9 cellular contexts compared by ENCODE assay signal in the genomic region with DNA sequence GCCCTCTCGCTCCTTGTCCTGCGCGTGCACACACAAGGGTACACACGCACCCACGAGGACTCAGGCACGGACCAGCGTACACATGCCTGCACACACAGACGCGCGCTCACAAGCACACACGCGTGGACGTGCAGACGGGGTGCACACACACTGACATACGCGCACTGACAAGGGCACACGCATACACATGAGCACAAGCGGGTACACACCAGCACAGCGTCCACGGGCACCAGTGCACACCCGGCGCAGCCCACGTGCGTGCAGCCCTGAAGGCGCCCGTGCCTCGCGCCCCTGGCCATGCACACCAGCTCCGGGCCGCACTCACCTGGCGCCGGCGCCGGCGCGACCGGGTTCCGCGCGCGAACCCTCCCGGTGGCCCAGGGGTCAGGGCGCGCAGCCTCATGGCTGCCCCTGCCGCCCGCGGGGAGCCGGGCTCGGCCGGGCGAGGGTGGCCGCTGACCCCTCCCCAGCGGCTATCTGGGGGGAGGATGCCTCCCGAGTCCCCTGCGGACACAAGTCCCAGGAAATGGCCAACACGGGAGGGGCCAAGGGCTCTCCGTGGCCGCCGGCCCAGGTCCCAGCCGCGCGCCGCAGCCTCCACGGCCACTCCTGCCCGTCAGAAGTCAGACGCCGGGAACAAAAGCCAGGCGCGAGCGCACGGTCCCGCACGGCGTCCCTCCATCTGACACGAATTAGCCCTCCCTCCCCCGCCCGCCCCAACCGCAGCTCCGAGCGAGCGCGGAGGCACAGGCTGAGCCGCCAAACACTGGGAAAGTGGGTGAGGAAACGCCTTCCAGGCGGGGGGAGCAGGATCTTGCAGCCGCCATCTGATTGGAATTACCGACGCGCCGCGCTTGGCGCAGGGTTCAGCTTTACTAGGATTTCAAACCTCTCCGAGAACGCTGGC. TPM values are rescaled to one million over a fixed set of nuclear protein-coding genes. Genes with fewer than 3 reads are reported as not detected.
DNase-seq lines count a peak whose midpoint lies in the region; ATAC-seq, FAIRE-seq and TF ChIP-seq lines count a peak whose summit lies in the region.
"Had no signal": no experiment of that assay in that cellular context is flagged by ENCODE, and none has a peak within 500 bp of the region (broad histone marks: within the 10 kb centered on the region; RNA-seq: fewer than 3 reads in every experiment).

No MANE protein-coding gene starts in this region.

- H3K4me1 ChIP-seq in SK-N-SH (ENCODE audit: control insufficient read depth in 1 of 2, insufficient read depth in 2 of 2, low read depth in 1 of 2, low read length in 1 of 2) = peaks cover 13 to 43% of the 10 kb centered on the region in 2 experiments
- peaks cover 0 to 20% (median 12%) of the 10 kb centered on the region in 3 donors for H3K4me1 ChIP-seq in pancreas

- no peaks in the 10 kb centered on the region for H3K9me3 ChIP-seq in SK-N-SH
- H3K9me3 ChIP-seq in pancreas = no peaks in the 10 kb centered on the region

- 48% methylated on average over 33 of the region's 94 CpGs for WGBS in SK-N-SH (ENCODE audit: low lambda C conversion rate)
- 41 to 46% methylated on average over 74 to 94 of the region's 94 CpGs for WGBS in pancreas, 2 donors

- H3K4me2 ChIP-seq in SK-N-SH = peak overlapping the region; percentile 59

- peak overlapping the region; percentile 23; the same call in 1 of the 2 replicates for H3K9ac ChIP-seq in SK-N-SH

- FAIRE-seq in pancreas (lab: Jason Lieb, UNC) = no peak

- TF ChIP-seq RAD21 in SK-N-SH (IDR thresholded peaks at IDR 0.05; ENCODE audit: low read length) = no peak

- DNase-seq in BJ (ENCODE audit: low read depth) (peak; percentile 58), SK-N-SH (peak; percentile 86), head of caudate nucleus (peak; percentile 12 to 83 (median 59)), pancreas (peak in 5 of 6 donors; percentile 34 to 77 (median 56)), NCI-H1092 (lab: John Stamatoyannopoulos, UW) (no peak), NCI-H187 (lab: John Stamatoyannopoulos, UW) (no peak)
- no peak for DNase-seq in activated CD8-positive, alpha-beta memory T cell treated with anti-CD3 and anti-CD28 coated beads, Interleukin-2, amount 50 U/mL, for 48 hours
- DNase-seq: midbrain had no signal

- H3K9me2 ChIP-seq in SK-N-SH = no peaks in the 10 kb centered on the region

- peaks cover 15% of the 10 kb centered on the region for H3F3A ChIP-seq in SK-N-SH (replicated peaks; ENCODE audit: insufficient read depth)

- TF ChIP-seq CTCF in BJ (IDR thresholded peaks at IDR 0.05; ENCODE audit: insufficient read depth, low read depth, low read length) = no peak
- TF ChIP-seq CTCF in SK-N-SH (IDR thresholded peaks at IDR 0.05) = no peak
- TF ChIP-seq CTCF in pancreas (IDR thresholded peaks at IDR 0.05) = no peak

- H3K36me3 ChIP-seq in BJ (ENCODE audit: control insufficient read depth, insufficient read depth, low read length) = peaks cover 5% of the 10 kb centered on the region
- H3K36me3 ChIP-seq in SK-N-SH (replicated peaks in 1 of 2; ENCODE audit: control insufficient read depth in 1 of 2, insufficient read depth in 2 of 2, low read length in 1 of 2) = peaks cover 0 to 7% of the 10 kb centered on the region in 2 experiments
- H3K36me3 ChIP-seq in pancreas = no peaks in the 10 kb centered on the region

- intact Hi-C loops in head of caudate nucleus (cut with DNase I) = no loop called here
- intact Hi-C loops in pancreas (cut with DNase I) = no loop called here

- H2AFZ ChIP-seq in SK-N-SH (ENCODE audit: low read depth) = peak overlapping the region; percentile 44; the same call in 1 of the 2 replicates

- ATAC-seq in pancreas (peak; percentile 57 to 75 (median 67)), HG03097 (IDR thresholded peaks at IDR 0.05; ENCODE audit: low FRiP score, unreplicated experiment) (no peak)

- CTCF ChIA-PET in BJ (lab: Yijun Ruan, JAX) (interaction anchor here (1.1 kb wide), 1 partner anchor 9 kb away, joined by 3 read pairs; no protein-coding TSS in a partner anchor), SK-N-SH (lab: Yijun Ruan, JAX) (interaction anchor here (2.1 to 3.4 kb wide), 3 partner anchors 11 to 282 kb away, joined by 5 to 11 read pairs (median 11); no protein-coding TSS in a partner anchor)

- POLR2A ChIA-PET in BJ (lab: Charles Lee) = interaction anchor here (0.5 to 0.8 kb wide), 4 partner anchors 17 to 155 kb away, joined by 3 read pairs; no protein-coding TSS in a partner anchor
- POLR2A ChIA-PET in SK-N-SH (lab: Yijun Ruan, JAX) = no interaction called here

- no peak; a peak in 1 of 4 replicates for TF ChIP-seq EP300 in SK-N-SH (IDR thresholded peaks at IDR 0.05; ENCODE audit: borderline replicate concordance in 1 of 2, low read depth in 1 of 2, low read length in 1 of 2)

- H3K4me3 ChIP-seq in BJ (ENCODE audit: low read depth, low read length) = peak overlapping the region; percentile 67
- peak overlapping the region; percentile 38 to 49 for H3K4me3 ChIP-seq in SK-N-SH (ENCODE audit: low read depth in 2 of 2, low read length in 1 of 2)
- peak overlapping the region; percentile 10 to 47 (median 20) for H3K4me3 ChIP-seq in pancreas

- H3K27ac ChIP-seq in SK-N-SH (ENCODE audit: low read depth in 2 of 2, low read length in 1 of 2) (peak overlapping the region; percentile 30 to 69; a peak in 3 of 4 replicates), pancreas (no peak overlapping the region)

- no peaks in the 10 kb centered on the region for H4K20me1 ChIP-seq in SK-N-SH (ENCODE audit: insufficient read depth)

- peaks cover 70% of the 10 kb centered on the region for H3K79me2 ChIP-seq in SK-N-SH (ENCODE audit: insufficient read depth)

- H3K27me3 ChIP-seq in BJ (ENCODE audit: control insufficient read depth, insufficient read depth, low read length) (no peaks in the 10 kb centered on the region), SK-N-SH (ENCODE audit: insufficient read depth) (no peaks in the 10 kb centered on the region), pancreas (no peaks in the 10 kb centered on the region)

TF ChIP-seq in SK-N-SH, 30 proteins besides CTCF, POLR2A, EP300 and RAD21:
- no peak for TF ChIP-seq YY1 (IDR thresholded peaks at IDR 0.05; ENCODE audit: low read depth)
- TF ChIP-seq FOXM1 (IDR thresholded peaks at IDR 0.05; ENCODE audit: low read depth) = no peak
- no peak for TF ChIP-seq GABPA (IDR thresholded peaks at IDR 0.05; ENCODE audit: low read depth)
- peak; percentile 55; the same call in 1 of the 2 replicates for TF ChIP-seq POLR2AphosphoS5 (IDR thresholded peaks at IDR 0.05; ENCODE audit: low read depth, low read length)
- TF ChIP-seq, protein P1, sequence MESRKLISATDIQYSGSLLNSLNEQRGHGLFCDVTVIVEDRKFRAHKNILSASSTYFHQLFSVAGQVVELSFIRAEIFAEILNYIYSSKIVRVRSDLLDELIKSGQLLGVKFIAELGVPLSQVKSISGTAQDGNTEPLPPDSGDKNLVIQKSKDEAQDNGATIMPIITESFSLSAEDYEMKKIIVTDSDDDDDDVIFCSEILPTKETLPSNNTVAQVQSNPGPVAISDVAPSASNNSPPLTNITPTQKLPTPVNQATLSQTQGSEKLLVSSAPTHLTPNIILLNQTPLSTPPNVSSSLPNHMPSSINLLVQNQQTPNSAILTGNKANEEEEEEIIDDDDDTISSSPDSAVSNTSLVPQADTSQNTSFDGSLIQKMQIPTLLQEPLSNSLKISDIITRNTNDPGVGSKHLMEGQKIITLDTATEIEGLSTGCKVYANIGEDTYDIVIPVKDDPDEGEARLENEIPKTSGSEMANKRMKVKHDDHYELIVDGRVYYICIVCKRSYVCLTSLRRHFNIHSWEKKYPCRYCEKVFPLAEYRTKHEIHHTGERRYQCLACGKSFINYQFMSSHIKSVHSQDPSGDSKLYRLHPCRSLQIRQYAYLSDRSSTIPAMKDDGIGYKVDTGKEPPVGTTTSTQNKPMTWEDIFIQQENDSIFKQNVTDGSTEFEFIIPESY (IDR thresholded peaks at IDR 0.05; ENCODE audit: borderline replicate concordance, low read depth) = no peak
- TF ChIP-seq, protein P2, sequence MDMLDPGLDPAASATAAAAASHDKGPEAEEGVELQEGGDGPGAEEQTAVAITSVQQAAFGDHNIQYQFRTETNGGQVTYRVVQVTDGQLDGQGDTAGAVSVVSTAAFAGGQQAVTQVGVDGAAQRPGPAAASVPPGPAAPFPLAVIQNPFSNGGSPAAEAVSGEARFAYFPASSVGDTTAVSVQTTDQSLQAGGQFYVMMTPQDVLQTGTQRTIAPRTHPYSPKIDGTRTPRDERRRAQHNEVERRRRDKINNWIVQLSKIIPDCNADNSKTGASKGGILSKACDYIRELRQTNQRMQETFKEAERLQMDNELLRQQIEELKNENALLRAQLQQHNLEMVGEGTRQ (IDR thresholded peaks at IDR 0.05; ENCODE audit: borderline replicate concordance, low read depth, low read length) = no peak
- peak; percentile 46; the same call in 1 of the 2 replicates for TF ChIP-seq TEAD4 (IDR thresholded peaks at IDR 0.05; ENCODE audit: borderline replicate concordance, insufficient read depth)
- TF ChIP-seq, protein P3, sequence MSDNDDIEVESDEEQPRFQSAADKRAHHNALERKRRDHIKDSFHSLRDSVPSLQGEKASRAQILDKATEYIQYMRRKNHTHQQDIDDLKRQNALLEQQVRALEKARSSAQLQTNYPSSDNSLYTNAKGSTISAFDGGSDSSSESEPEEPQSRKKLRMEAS (IDR thresholded peaks at IDR 0.05; ENCODE audit: low read depth) = peak; percentile 89
- TF ChIP-seq FOXJ3 (CRISPR knock-in tag; IDR thresholded peaks at IDR 0.05) = no peak
- no peak for TF ChIP-seq JUND (IDR thresholded peaks at IDR 0.05)
- TF ChIP-seq SMC3 (IDR thresholded peaks at IDR 0.05; ENCODE audit: low read depth, low read length) = peak; percentile 24; the same call in 1 of the 2 replicates
- no peak for TF ChIP-seq MXI1 (IDR thresholded peaks at IDR 0.05; ENCODE audit: low read depth, low read length)
- TF ChIP-seq SIN3A (IDR thresholded peaks at IDR 0.05; ENCODE audit: borderline replicate concordance, low read depth, low read length) = peak; percentile 13; the same call in 1 of the 2 replicates
- TF ChIP-seq RFX5 (IDR thresholded peaks at IDR 0.05; ENCODE audit: low read length) = no peak
- peak; percentile 88 for TF ChIP-seq TCF12 (IDR thresholded peaks at IDR 0.05)
- TF ChIP-seq EZH2phosphoT487 (IDR thresholded peaks at IDR 0.05; ENCODE audit: borderline replicate concordance, low read depth) = no peak
- peak; percentile 64 for TF ChIP-seq NFIC (IDR thresholded peaks at IDR 0.05; ENCODE audit: borderline replicate concordance)

RNA-seq across cellular contexts. Expression of a gene that starts 45.0 kb away (rescaled TPM):
- 94.2 and 126 TPM in 2 replicates for polyA plus RNA-seq in BJ (2011; rRNA removed)
- 212 and 247 TPM in 2 replicates for polyA minus RNA-seq in BJ (2011; rRNA and poly(A)+ RNA removed)
- 68.8 and 72.3 TPM in 2 replicates for polyA plus RNA-seq in SK-N-SH (2012; rRNA removed)
- 48.8 and 60.8 TPM in 2 replicates for polyA plus RNA-seq in SK-N-SH (2012; cell fraction: cytosol; rRNA removed)
- 141 and 170 TPM in 2 replicates for polyA plus RNA-seq in SK-N-SH (2012; cell fraction: nucleus; rRNA removed)
- total RNA-seq in pancreas = 100 to 1,000 TPM in 2 of 6 donors, 10 to 100 TPM in 4; 84.0 to 125 (median 97.5) TPM
- 10 to 100 TPM; 28.0 to 37.5 TPM for polyA plus RNA-seq in pancreas

Comparison
In these comparisons a context has a peak if more than half of its experiments do, and no peak if none do; other contexts are left out.
1. DNase-seq: peak in BJ (single experiment), SK-N-SH (single experiment), head of caudate nucleus (42 of 42) and pancreas (5 of 6); none in NCI-H1092 (single experiment), activated CD8-positive, alpha-beta memory T cell treated with anti-CD3 and anti-CD28 coated beads, Interleukin-2, amount 50 U/mL, for 48 hours (single experiment) and NCI-H187 (0 of 2).
2. H3K27ac ChIP-seq: peak in SK-N-SH (2 of 2); none in pancreas (0 of 4).
3. Peak in every context shown above with its lines, with median percentiles within 50 percentile points of each other: H3K4me3 ChIP-seq.